18 cellular contexts compared by ENCODE assay signal in genomic region chr9:82354260-82354659, GRCh38.
DNase-seq lines count a peak whose midpoint lies in the region; ATAC-seq and TF ChIP-seq lines count a peak whose summit lies in the region.
"Had no signal": no experiment of that assay in that cellular context is flagged by ENCODE, and none has a peak within 500 bp of the region (broad histone marks: within the 10 kb centered on the region; RNA-seq: fewer than 3 reads in every experiment).

No MANE protein-coding gene starts in this region.

- H3K27ac Mint-ChIP-seq in chondrocyte (ENCODE audit: unreplicated experiment): peak overlapping the region; percentile 42
- H3K27ac Mint-ChIP-seq: T-helper 2 cell treated with Interferon-gamma antibody and Interleukin-4, amounts not matched to agents 5 μg/mL and 100 μg/mL, for 36 hours had no signal

- peaks cover 3% of the 10 kb centered on the region for H3K9me3 Mint-ChIP-seq in chondrocyte (ENCODE audit: low read depth)

- no peak overlapping the region for H3K4me3 ChIP-seq in right cardiac atrium (ENCODE audit: low read length)
- H3K4me3 ChIP-seq: upper lobe of right lung had no signal

- TF ChIP-seq CTCF in chondrocyte (IDR thresholded peaks at IDR 0.05): no peak

- H3K4me1 Mint-ChIP-seq in chondrocyte (ENCODE audit: low read depth): peaks cover 15% of the 10 kb centered on the region
- H3K4me1 Mint-ChIP-seq: central memory CD8-positive, alpha-beta T cell had no signal

- ATAC-seq in right cardiac atrium: no peak
- ATAC-seq: upper lobe of right lung had no signal

- H3K4me1 ChIP-seq in right cardiac atrium (ENCODE audit: control insufficient read depth, insufficient read depth, low read length): no peaks in the 10 kb centered on the region
- H3K4me1 ChIP-seq: upper lobe of right lung had no signal

- H3K27me3 Mint-ChIP-seq in chondrocyte (ENCODE audit: low read depth): no peaks in the 10 kb centered on the region
- H3K27me3 Mint-ChIP-seq: central memory CD8-positive, alpha-beta T cell had no signal

- H3K27ac ChIP-seq in right cardiac atrium (ENCODE audit: low read length): no peak overlapping the region
- H3K27ac ChIP-seq: upper lobe of right lung had no signal

- no peaks in the 10 kb centered on the region for H3K27me3 ChIP-seq in right cardiac atrium (ENCODE audit: control insufficient read depth, insufficient read depth)
- H3K27me3 ChIP-seq: upper lobe of right lung had no signal

- DNase-seq in AG20443 (ENCODE audit: low spot score): peak; percentile 58
- DNase-seq in NCI-H226: peak; percentile 84
- no peak for DNase-seq in chondrocyte (ENCODE audit: low spot score)
- peak; percentile 92 for DNase-seq in kidney tubule cell (ENCODE audit: low spot score)
- DNase-seq in DMS 273 treated with DMSO at 0.1 percent for 48 hours (lab: John Stamatoyannopoulos, UW): no peak
- no peak for DNase-seq in ureter (ENCODE audit: low spot score)
- DNase-seq in right cardiac atrium: no peak
- DNase-seq in AML-193 (lab: John Stamatoyannopoulos, UW): no peak
- DNase-seq: activated CD4-positive, alpha-beta T cell treated with anti-CD3 and anti-CD28 coated beads, Interleukin-2, amount 50 U/mL, for 4 hours; C1 segment of cervical spinal cord; KBM-7; NCI-H1930; NCI-H774; posterior cingulate gyrus; stimulated activated CD4-positive, alpha-beta T cell treated with anti-CD3 and anti-CD28 coated beads, Interleukin-2, amount 100 ng/mL, for 24 hours; upper lobe of right lung had no signal

- no peaks in the 10 kb centered on the region for H3K36me3 Mint-ChIP-seq in chondrocyte (ENCODE audit: low read depth)

- no peaks in the 10 kb centered on the region for H3K9me3 ChIP-seq in right cardiac atrium (ENCODE audit: control insufficient read depth, low read length)
- H3K9me3 ChIP-seq: upper lobe of right lung had no signal

- H3K4me3 Mint-ChIP-seq in chondrocyte (ENCODE audit: unreplicated experiment): no peak overlapping the region
- H3K4me3 Mint-ChIP-seq: central memory CD8-positive, alpha-beta T cell; T-helper 2 cell treated with Interferon-gamma antibody and Interleukin-4, amounts not matched to agents 5 μg/mL and 100 μg/mL, for 36 hours had no signal

- 77% methylated on average over 2 of the region's 2 CpGs for WGBS in right cardiac atrium

- intact Hi-C loops in right cardiac atrium (cut with DNase I): no loop called here

Comparison
In these comparisons a context has a peak if more than half of its experiments do, and no peak if none do; other contexts are left out.
1. DNase-seq: peak in AG20443 (single experiment), NCI-H226 (single experiment) and kidney tubule cell (single experiment); none in chondrocyte (single experiment), DMS 273 treated with DMSO at 0.1 percent for 48 hours (single experiment), ureter (single experiment), right cardiac atrium (0 of 3) and AML-193 (0 of 2).